In the genomic region with DNA sequence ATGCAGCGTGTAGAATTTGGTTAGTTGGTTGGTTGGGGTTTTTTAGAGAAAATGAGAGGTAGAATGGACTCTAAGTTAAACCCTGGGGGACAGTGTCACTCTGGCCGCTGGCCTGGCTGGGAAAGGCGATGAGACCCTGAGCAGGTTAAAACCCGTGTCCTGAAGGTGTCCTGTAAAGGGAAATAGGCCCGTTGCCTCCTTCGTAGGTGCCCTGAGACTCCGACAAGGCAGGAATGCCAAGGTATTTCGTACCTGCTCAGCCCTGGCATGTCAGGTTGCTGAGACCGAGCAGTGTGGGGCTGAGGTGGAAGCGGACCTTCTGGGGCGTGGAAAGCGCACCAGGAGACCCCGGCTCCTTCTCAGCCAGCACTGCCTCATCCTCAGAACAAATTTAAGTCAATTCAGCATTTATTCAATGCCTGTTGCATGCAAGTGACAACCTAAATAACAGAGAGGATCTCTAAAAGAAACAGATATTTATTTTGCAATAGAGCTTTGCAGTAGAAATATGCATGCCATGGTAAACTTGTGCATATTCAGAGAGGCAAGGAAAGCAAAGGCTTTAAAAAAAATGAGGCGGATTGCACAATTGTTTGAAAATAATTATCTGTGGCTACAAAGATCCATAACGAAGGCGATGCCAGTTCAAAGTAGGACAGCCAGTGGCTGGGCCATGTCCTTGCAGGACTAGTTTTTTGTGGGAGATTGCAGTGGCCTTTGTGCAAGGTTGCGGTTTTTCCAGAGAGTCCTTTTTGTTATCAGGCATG, we compare ENCODE assay signal across 8 cellular contexts. TPM values are rescaled to one million over a fixed set of nuclear protein-coding genes. Genes with fewer than 3 reads are reported as not detected.
DNase-seq lines count a peak whose midpoint lies in the region; ATAC-seq, FAIRE-seq and TF ChIP-seq lines count a peak whose summit lies in the region.

No MANE protein-coding gene starts in this region.

- no peaks in the 10 kb centered on the region for H3K9me3 ChIP-seq in mononuclear cell (ENCODE audit: low read depth, low read length)

- H3K4me3 ChIP-seq in mononuclear cell (ENCODE audit: low read length): peak overlapping the region; percentile 68

- no peak for DNase-seq in activated naive CD4-positive, alpha-beta T cell treated with anti-CD3 and anti-CD28 coated beads for 36 hours
- no peak for DNase-seq in activated naive CD4-positive, alpha-beta T cell treated with anti-CD3 and anti-CD28 coated beads, Interleukin-2, amount 50 U/mL, for 16 hours
- DNase-seq in MCF 10A (ENCODE audit: unreplicated experiment): no peak
- DNase-seq in type B pancreatic cell (ENCODE audit: extremely low spot score, unreplicated experiment): no peak
- DNase-seq in GM12892 (ENCODE audit: insufficient read length): no peak

- no peak overlapping the region for H3K27ac Mint-ChIP-seq in activated naive CD4-positive, alpha-beta T cell treated with anti-CD3 and anti-CD28 coated beads for 36 hours
- no peak overlapping the region for H3K27ac Mint-ChIP-seq in MCF 10A (ENCODE audit: low read depth, unreplicated experiment)
- no peak overlapping the region for H3K27ac Mint-ChIP-seq in type B pancreatic cell

- TF ChIP-seq CTCF in MCF 10A (IDR thresholded peaks at IDR 0.05; ENCODE audit: unreplicated experiment) (no peak), type B pancreatic cell (conservative IDR thresholded peaks at IDR 0.05) (no peak)

- no peaks in the 10 kb centered on the region for H3K9me3 Mint-ChIP-seq in activated naive CD4-positive, alpha-beta T cell treated with anti-CD3 and anti-CD28 coated beads for 36 hours
- H3K9me3 Mint-ChIP-seq in MCF 10A (ENCODE audit: unreplicated experiment) (no peaks in the 10 kb centered on the region), type B pancreatic cell (no peaks in the 10 kb centered on the region)

- no TSS peak for BruUV-seq in MCF 10A (replicated peaks; lab: Mats Ljungman, UMichigan)

- ATAC-seq in GM19324 (IDR thresholded peaks at IDR 0.05; ENCODE audit: low FRiP score, unreplicated experiment) (no peak), GM18873 (IDR thresholded peaks at IDR 0.05; ENCODE audit: low FRiP score, unreplicated experiment) (no peak)

- FAIRE-seq in GM12892 (lab: Jason Lieb, UNC): no peak

- intact Hi-C loops in activated naive CD4-positive, alpha-beta T cell treated with anti-CD3 and anti-CD28 coated beads for 36 hours (cut with micrococcal nuclease): loop anchor here (5.0 kb wide), 1 partner anchor 46 kb away; no protein-coding TSS in a partner anchor
- intact Hi-C loops in MCF 10A (cut with micrococcal nuclease): no loop called here

- CTCF ChIA-PET in activated naive CD4-positive, alpha-beta T cell treated with anti-CD3 and anti-CD28 coated beads for 36 hours (lab: Charles Lee): interaction anchor here (0.6 to 1.6 kb wide), 3 partner anchors 55 to 303 kb away, joined by 3 to 5 read pairs (median 3); no protein-coding TSS in a partner anchor
- CTCF ChIA-PET in MCF 10A (lab: Yijun Ruan, JAX): interaction anchor here (0.7 to 2.3 kb wide), 2 partner anchors 107 to 111 kb away, joined by 6 to 7 read pairs; no protein-coding TSS in a partner anchor

- no peaks in the 10 kb centered on the region for H3K36me3 Mint-ChIP-seq in activated naive CD4-positive, alpha-beta T cell treated with anti-CD3 and anti-CD28 coated beads for 36 hours (ENCODE audit: low read depth)
- H3K36me3 Mint-ChIP-seq in MCF 10A (ENCODE audit: insufficient read depth, unreplicated experiment): peaks cover 5% of the 10 kb centered on the region
- H3K36me3 Mint-ChIP-seq in type B pancreatic cell: peaks cover 4% of the 10 kb centered on the region

- POLR2A ChIA-PET in MCF 10A (lab: Yijun Ruan, JAX): interaction anchor here (0.7 to 3.6 kb wide), 16 partner anchors 16 to 425 kb away, joined by 3 to 18 read pairs (median 4); a partner anchor contains a TSS

- H3K27me3 Mint-ChIP-seq in activated naive CD4-positive, alpha-beta T cell treated with anti-CD3 and anti-CD28 coated beads for 36 hours (ENCODE audit: low read depth): peaks cover 9% of the 10 kb centered on the region
- H3K27me3 Mint-ChIP-seq in MCF 10A (ENCODE audit: insufficient read depth, unreplicated experiment) (no peaks in the 10 kb centered on the region), type B pancreatic cell (peaks cover 13% of the 10 kb centered on the region)

- H3K4me3 Mint-ChIP-seq in activated naive CD4-positive, alpha-beta T cell treated with anti-CD3 and anti-CD28 coated beads for 36 hours: peak overlapping the region; percentile 91
- H3K4me3 Mint-ChIP-seq in MCF 10A (ENCODE audit: unreplicated experiment) (peak overlapping the region; percentile 88), type B pancreatic cell (peak overlapping the region; percentile 97)

- H3K4me1 Mint-ChIP-seq in activated naive CD4-positive, alpha-beta T cell treated with anti-CD3 and anti-CD28 coated beads for 36 hours (ENCODE audit: low read depth): peaks cover 15% of the 10 kb centered on the region
- H3K4me1 Mint-ChIP-seq in MCF 10A (ENCODE audit: insufficient read depth, unreplicated experiment): peaks cover 13% of the 10 kb centered on the region
- H3K4me1 Mint-ChIP-seq in type B pancreatic cell (ENCODE audit: unreplicated experiment): peaks cover 33% of the 10 kb centered on the region

- H3K27me3 ChIP-seq in mononuclear cell (ENCODE audit: insufficient read depth, low read length): no peaks in the 10 kb centered on the region

- no peak for TF ChIP-seq POLR2A in GM12892 (IDR thresholded peaks at IDR 0.05; ENCODE audit: low read depth, low read length)

- H3K4me1 ChIP-seq in mononuclear cell (ENCODE audit: insufficient read depth, low read length): peaks cover 34% of the 10 kb centered on the region

RNA-seq across cellular contexts. Expression of a gene that starts 1.4 kb away (rescaled TPM):
- 1 to 10 TPM; 1.4 to 1.5 TPM for total RNA-seq in activated naive CD4-positive, alpha-beta T cell treated with anti-CD3 and anti-CD28 coated beads for 36 hours
- 1.7 and 2.8 TPM in 2 replicates for total RNA-seq in MCF 10A (2022)
- total RNA-seq in mononuclear cell: 50.6 TPM
- total RNA-seq in type B pancreatic cell (ENCODE audit: low replicate concordance): 6.4 and 9.1 TPM in 2 replicates
- 20.3 TPM for polyA plus RNA-seq in GM12892 (2012; ENCODE audit: missing spikeins)

RNA-seq across cellular contexts. Expression of a gene that starts 52.5 kb away (rescaled TPM):
- total RNA-seq in activated naive CD4-positive, alpha-beta T cell treated with anti-CD3 and anti-CD28 coated beads for 36 hours: 10 to 100 TPM; 20.8 to 23.3 TPM
- 27.7 and 28.3 TPM in 2 replicates for total RNA-seq in MCF 10A (2022)
- 9.8 TPM for total RNA-seq in mononuclear cell
- 38.8 and 39.5 TPM in 2 replicates for total RNA-seq in type B pancreatic cell (ENCODE audit: low replicate concordance)
- polyA plus RNA-seq in GM12892 (2012; ENCODE audit: missing spikeins): 20.7 TPM
